Comparison of ENCODE assay signal across 11 cellular contexts in the genomic region with DNA sequence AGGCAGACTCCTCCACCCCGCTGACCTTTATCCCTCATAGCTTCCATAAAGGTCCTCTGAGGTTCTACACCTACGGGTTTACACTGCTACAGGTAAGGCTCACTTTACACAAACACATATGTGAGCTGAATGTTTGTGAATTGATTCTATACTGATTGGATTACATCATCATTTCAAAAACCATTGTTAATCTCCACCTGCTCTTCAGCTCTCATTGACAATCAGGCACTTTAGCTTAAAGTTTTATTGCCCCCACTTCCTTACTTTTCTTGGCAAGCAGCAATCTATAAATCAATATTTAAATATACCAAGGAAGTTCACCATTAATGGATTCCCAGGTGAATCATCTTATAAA. TPM values are rescaled to one million over a fixed set of nuclear protein-coding genes. Genes with fewer than 3 reads are reported as not detected.
DNase-seq lines count a peak whose midpoint lies in the region; ATAC-seq and TF ChIP-seq lines count a peak whose summit lies in the region.
"Had no signal": no experiment of that assay in that cellular context is flagged by ENCODE, and none has a peak within 500 bp of the region (broad histone marks: within the 10 kb centered on the region; RNA-seq: fewer than 3 reads in every experiment).

No MANE protein-coding gene starts in this region.

- TF ChIP-seq CTCF in endothelial cell (IDR thresholded peaks at IDR 0.05; ENCODE audit: unreplicated experiment) (no peak), body of pancreas (IDR thresholded peaks at IDR 0.05) (no peak), dorsolateral prefrontal cortex (IDR thresholded peaks at IDR 0.05 in 54 of 56, conservative IDR thresholded peaks at IDR 0.05 in 2 of 56; ENCODE audit: low read depth in 1 of 56, partially characterized antibody in 56 of 56) (no peak)

- H3K27me3 Mint-ChIP-seq in stimulated activated naive CD8-positive, alpha-beta T cell treated with anti-CD3 and anti-CD28 coated beads, Interleukin-15, Interleukin-2, amounts not matched to agents 100 ng/mL and 50 ng/mL, for 24 hours = peaks cover 33% of the 10 kb centered on the region
- peaks cover 14% of the 10 kb centered on the region for H3K27me3 Mint-ChIP-seq in endothelial cell (ENCODE audit: unreplicated experiment)

- H3K27ac Mint-ChIP-seq in stimulated activated naive CD8-positive, alpha-beta T cell treated with anti-CD3 and anti-CD28 coated beads, Interleukin-15, Interleukin-2, amounts not matched to agents 100 ng/mL and 50 ng/mL, for 24 hours = peak overlapping the region; percentile 97
- peak overlapping the region; percentile 48 for H3K27ac Mint-ChIP-seq in endothelial cell (ENCODE audit: unreplicated experiment)

- peaks cover 13% of the 10 kb centered on the region for H3K36me3 Mint-ChIP-seq in stimulated activated naive CD8-positive, alpha-beta T cell treated with anti-CD3 and anti-CD28 coated beads, Interleukin-15, Interleukin-2, amounts not matched to agents 100 ng/mL and 50 ng/mL, for 24 hours (ENCODE audit: low read depth)
- no peaks in the 10 kb centered on the region for H3K36me3 Mint-ChIP-seq in endothelial cell (ENCODE audit: low read depth, unreplicated experiment)

- no peak for DNase-seq in stimulated activated naive CD8-positive, alpha-beta T cell treated with anti-CD3 and anti-CD28 coated beads, Interleukin-15, Interleukin-2, amounts not matched to agents 100 U/mL and 50 U/mL, for 24 hours
- peak; percentile 63 for DNase-seq in NCI-H748 treated with DMSO at 0.1 percent for 48 hours (lab: John Stamatoyannopoulos, UW)
- DNase-seq in endothelial cell (ENCODE audit: low spot score) = no peak
- no peak for DNase-seq in stimulated activated CD8-positive, alpha-beta memory T cell treated with anti-CD3 and anti-CD28 coated beads, Interleukin-4, amount 100 ng/mL, for 48 hours
- DNase-seq in body of pancreas = no peak
- DNase-seq in dorsolateral prefrontal cortex = no peak
- DNase-seq: activated CD4-positive, alpha-beta T cell treated with anti-CD3 and anti-CD28 coated beads, Interleukin-2, amount 50 U/mL, for 48 hours; esophagus squamous epithelium had no signal

- TF ChIP-seq POLR2A in body of pancreas (IDR thresholded peaks at IDR 0.05) = no peak

- peaks cover 8% of the 10 kb centered on the region for H3K9me3 Mint-ChIP-seq in stimulated activated naive CD8-positive, alpha-beta T cell treated with anti-CD3 and anti-CD28 coated beads, Interleukin-15, Interleukin-2, amounts not matched to agents 100 ng/mL and 50 ng/mL, for 24 hours
- H3K9me3 Mint-ChIP-seq in endothelial cell (ENCODE audit: unreplicated experiment) = no peaks in the 10 kb centered on the region

- intact Hi-C loops in body of pancreas (cut with DNase I) (no loop called here), dorsolateral prefrontal cortex (cut with DNase I) (no loop called here)

- peaks cover 92% of the 10 kb centered on the region for H3K4me1 Mint-ChIP-seq in stimulated activated naive CD8-positive, alpha-beta T cell treated with anti-CD3 and anti-CD28 coated beads, Interleukin-15, Interleukin-2, amounts not matched to agents 100 ng/mL and 50 ng/mL, for 24 hours (ENCODE audit: low read depth)
- peaks cover 66% of the 10 kb centered on the region for H3K4me1 Mint-ChIP-seq in endothelial cell (ENCODE audit: unreplicated experiment)

- peak overlapping the region; percentile 83 for H3K4me3 Mint-ChIP-seq in stimulated activated naive CD8-positive, alpha-beta T cell treated with anti-CD3 and anti-CD28 coated beads, Interleukin-15, Interleukin-2, amounts not matched to agents 100 ng/mL and 50 ng/mL, for 24 hours
- no peak overlapping the region for H3K4me3 Mint-ChIP-seq in endothelial cell (ENCODE audit: unreplicated experiment)

- WGBS in body of pancreas, 2 donors = 39 to 46% methylated on average over 2 of the region's 2 CpGs

- H3K27me3 ChIP-seq in body of pancreas (no peaks in the 10 kb centered on the region), dorsolateral prefrontal cortex (peaks cover 0 to 15% (median 0%) of the 10 kb centered on the region in 45 donors)
- H3K27me3 ChIP-seq: suprapubic skin had no signal

- no peak overlapping the region for H3K4me3 ChIP-seq in body of pancreas
- no peak overlapping the region for H3K4me3 ChIP-seq in dorsolateral prefrontal cortex
- H3K4me3 ChIP-seq: suprapubic skin had no signal

- H3K9me3 ChIP-seq in body of pancreas = no peaks in the 10 kb centered on the region
- H3K9me3 ChIP-seq: esophagus squamous epithelium, suprapubic skin had no signal

- H3K36me3 ChIP-seq in body of pancreas (replicated peaks in 1 of 2; ENCODE audit: insufficient read depth in 1 of 2, low read depth in 2 of 2) = no peaks in the 10 kb centered on the region
- H3K36me3 ChIP-seq: esophagus squamous epithelium, suprapubic skin had no signal

- ATAC-seq in stimulated activated naive CD8-positive, alpha-beta T cell treated with anti-CD3 and anti-CD28 coated beads, Interleukin-15, Interleukin-2, amounts not matched to agents 100 U/mL and 50 U/mL, for 24 hours = no peak
- no peak for ATAC-seq in SK-N-SH treated with all-trans-retinoic acid at 6 μM for 48 hours
- no peak for ATAC-seq in body of pancreas

- H3K4me1 ChIP-seq in body of pancreas = peaks cover 13% of the 10 kb centered on the region

- H3K27ac ChIP-seq in body of pancreas = no peak overlapping the region
- no peak overlapping the region for H3K27ac ChIP-seq in dorsolateral prefrontal cortex
- H3K27ac ChIP-seq: suprapubic skin had no signal

TF ChIP-seq in SK-N-SH treated with all-trans-retinoic acid at 6 μM for 48 hours, 23 proteins besides CTCF, POLR2A, EP300 and RAD21:
- TF ChIP-seq ZNF8 (CRISPR knock-in tag; IDR thresholded peaks at IDR 0.05) (no peak), RARB (CRISPR knock-in tag; IDR thresholded peaks at IDR 0.05) (no peak), OSR1 (CRISPR knock-in tag; IDR thresholded peaks at IDR 0.05) (no peak), ESRRG (CRISPR knock-in tag; IDR thresholded peaks at IDR 0.05) (no peak), GLIS3 (CRISPR knock-in tag; IDR thresholded peaks at IDR 0.05) (no peak)
- TF ChIP-seq, protein P1, sequence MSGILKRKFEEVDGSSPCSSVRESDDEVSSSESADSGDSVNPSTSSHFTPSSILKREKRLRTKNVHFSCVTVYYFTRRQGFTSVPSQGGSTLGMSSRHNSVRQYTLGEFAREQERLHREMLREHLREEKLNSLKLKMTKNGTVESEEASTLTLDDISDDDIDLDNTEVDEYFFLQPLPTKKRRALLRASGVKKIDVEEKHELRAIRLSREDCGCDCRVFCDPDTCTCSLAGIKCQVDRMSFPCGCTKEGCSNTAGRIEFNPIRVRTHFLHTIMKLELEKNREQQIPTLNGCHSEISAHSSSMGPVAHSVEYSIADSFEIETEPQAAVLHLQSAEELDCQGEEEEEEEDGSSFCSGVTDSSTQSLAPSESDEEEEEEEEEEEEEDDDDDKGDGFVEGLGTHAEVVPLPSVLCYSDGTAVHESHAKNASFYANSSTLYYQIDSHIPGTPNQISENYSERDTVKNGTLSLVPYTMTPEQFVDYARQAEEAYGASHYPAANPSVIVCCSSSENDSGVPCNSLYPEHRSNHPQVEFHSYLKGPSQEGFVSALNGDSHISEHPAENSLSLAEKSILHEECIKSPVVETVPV (CRISPR knock-in tag; IDR thresholded peaks at IDR 0.05) = no peak

RNA-seq across cellular contexts. Expression of a gene that starts 12.9 kb away (rescaled TPM):
- total RNA-seq in endothelial cell (ENCODE audit: unreplicated experiment) = 11.8 TPM
- 1 to 10 TPM; 2.6 to 3.9 TPM for total RNA-seq in body of pancreas
- total RNA-seq in dorsolateral prefrontal cortex = 10 to 100 TPM in 14 of 120 experiments, 1 to 10 TPM in 106; 1.0 to 20.8 (median 3.8) TPM

RNA-seq across cellular contexts. Expression of a gene that starts 28.0 kb away (rescaled TPM):
- total RNA-seq in endothelial cell (ENCODE audit: unreplicated experiment) (2.3 TPM), body of pancreas (1 to 10 TPM in 1 of 2 donors, under 1 TPM in 1; 0.33 to 6.0 TPM), dorsolateral prefrontal cortex (10 to 100 TPM in 1 of 120 experiments, 1 to 10 TPM in 119; 3.9 to 10.1 (median 7.3) TPM)
